In the genomic region with DNA sequence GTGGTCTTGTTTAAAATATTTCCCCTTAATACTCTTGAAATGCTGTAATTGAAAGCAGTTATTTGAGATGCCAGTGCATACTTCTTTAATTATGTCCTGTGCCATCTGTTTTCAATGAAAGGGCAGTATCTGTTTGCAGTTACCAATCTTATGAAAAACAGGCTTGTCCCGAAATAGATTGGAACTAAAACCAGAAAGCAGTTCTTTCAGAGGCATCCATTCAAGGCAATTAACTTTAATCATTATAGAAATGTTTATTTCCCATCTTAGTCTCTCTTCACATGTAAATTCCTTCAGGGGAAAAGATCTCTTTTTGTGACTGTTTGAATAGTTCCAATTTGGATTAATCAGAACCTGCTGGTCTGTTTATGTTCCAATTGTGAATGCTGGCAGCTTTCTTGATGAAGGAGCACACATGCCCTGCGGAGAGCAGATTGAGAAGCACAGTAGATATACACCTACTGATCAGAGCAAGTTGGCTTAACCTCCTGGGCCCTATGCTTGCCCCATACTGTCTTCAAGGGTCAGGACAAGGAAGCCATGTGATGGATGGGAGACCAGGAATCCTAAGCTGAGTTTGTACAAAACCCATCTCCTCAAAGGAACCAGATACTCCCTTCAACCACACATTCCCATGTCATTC, we compare ENCODE assay signal across 1 cellular context.
TF ChIP-seq lines count a peak whose summit lies in the region.

No MANE protein-coding gene starts in this region.

TF ChIP-seq in GM23338, 12 proteins besides CTCF, POLR2A, EP300 and RAD21 (continued from another document):
- TF ChIP-seq, protein P1, sequence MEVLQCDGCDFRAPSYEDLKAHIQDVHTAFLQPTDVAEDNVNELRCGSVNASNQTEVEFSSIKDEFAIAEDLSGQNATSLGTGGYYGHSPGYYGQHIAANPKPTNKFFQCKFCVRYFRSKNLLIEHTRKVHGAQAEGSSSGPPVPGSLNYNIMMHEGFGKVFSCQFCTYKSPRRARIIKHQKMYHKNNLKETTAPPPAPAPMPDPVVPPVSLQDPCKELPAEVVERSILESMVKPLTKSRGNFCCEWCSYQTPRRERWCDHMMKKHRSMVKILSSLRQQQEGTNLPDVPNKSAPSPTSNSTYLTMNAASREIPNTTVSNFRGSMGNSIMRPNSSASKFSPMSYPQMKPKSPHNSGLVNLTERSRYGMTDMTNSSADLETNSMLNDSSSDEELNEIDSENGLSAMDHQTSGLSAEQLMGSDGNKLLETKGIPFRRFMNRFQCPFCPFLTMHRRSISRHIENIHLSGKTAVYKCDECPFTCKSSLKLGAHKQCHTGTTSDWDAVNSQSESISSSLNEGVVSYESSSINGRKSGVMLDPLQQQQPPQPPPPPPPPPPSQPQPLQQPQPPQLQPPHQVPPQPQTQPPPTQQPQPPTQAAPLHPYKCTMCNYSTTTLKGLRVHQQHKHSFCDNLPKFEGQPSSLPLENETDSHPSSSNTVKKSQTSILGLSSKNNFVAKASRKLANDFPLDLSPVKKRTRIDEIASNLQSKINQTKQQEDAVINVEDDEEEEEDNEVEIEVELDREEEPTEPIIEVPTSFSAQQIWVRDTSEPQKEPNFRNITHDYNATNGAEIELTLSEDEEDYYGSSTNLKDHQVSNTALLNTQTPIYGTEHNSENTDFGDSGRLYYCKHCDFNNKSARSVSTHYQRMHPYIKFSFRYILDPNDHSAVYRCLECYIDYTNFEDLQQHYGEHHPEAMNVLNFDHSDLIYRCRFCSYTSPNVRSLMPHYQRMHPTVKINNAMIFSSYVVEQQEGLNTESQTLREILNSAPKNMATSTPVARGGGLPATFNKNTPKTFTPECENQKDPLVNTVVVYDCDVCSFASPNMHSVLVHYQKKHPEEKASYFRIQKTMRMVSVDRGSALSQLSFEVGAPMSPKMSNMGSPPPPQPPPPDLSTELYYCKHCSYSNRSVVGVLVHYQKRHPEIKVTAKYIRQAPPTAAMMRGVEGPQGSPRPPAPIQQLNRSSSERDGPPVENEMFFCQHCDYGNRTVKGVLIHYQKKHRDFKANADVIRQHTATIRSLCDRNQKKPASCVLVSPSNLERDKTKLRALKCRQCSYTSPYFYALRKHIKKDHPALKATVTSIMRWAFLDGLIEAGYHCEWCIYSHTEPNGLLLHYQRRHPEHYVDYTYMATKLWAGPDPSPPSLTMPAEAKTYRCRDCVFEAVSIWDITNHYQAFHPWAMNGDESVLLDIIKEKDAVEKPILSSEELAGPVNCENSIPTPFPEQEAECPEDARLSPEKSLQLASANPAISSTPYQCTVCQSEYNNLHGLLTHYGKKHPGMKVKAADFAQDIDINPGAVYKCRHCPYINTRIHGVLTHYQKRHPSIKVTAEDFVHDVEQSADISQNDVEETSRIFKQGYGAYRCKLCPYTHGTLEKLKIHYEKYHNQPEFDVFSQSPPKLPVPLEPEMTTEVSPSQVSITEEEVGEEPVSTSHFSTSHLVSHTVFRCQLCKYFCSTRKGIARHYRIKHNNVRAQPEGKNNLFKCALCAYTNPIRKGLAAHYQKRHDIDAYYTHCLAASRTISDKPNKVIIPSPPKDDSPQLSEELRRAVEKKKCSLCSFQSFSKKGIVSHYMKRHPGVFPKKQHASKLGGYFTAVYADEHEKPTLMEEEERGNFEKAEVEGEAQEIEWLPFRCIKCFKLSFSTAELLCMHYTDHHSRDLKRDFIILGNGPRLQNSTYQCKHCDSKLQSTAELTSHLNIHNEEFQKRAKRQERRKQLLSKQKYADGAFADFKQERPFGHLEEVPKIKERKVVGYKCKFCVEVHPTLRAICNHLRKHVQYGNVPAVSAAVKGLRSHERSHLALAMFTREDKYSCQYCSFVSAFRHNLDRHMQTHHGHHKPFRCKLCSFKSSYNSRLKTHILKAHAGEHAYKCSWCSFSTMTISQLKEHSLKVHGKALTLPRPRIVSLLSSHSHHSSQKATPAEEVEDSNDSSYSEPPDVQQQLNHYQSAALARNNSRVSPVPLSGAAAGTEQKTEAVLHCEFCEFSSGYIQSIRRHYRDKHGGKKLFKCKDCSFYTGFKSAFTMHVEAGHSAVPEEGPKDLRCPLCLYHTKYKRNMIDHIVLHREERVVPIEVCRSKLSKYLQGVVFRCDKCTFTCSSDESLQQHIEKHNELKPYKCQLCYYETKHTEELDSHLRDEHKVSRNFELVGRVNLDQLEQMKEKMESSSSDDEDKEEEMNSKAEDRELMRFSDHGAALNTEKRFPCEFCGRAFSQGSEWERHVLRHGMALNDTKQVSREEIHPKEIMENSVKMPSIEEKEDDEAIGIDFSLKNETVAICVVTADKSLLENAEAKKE (CRISPR knock-in tag; IDR thresholded peaks at IDR 0.05) = no peak
TF ChIP-seq in GM23338: peak in this region for 0.
